In the genomic region with DNA sequence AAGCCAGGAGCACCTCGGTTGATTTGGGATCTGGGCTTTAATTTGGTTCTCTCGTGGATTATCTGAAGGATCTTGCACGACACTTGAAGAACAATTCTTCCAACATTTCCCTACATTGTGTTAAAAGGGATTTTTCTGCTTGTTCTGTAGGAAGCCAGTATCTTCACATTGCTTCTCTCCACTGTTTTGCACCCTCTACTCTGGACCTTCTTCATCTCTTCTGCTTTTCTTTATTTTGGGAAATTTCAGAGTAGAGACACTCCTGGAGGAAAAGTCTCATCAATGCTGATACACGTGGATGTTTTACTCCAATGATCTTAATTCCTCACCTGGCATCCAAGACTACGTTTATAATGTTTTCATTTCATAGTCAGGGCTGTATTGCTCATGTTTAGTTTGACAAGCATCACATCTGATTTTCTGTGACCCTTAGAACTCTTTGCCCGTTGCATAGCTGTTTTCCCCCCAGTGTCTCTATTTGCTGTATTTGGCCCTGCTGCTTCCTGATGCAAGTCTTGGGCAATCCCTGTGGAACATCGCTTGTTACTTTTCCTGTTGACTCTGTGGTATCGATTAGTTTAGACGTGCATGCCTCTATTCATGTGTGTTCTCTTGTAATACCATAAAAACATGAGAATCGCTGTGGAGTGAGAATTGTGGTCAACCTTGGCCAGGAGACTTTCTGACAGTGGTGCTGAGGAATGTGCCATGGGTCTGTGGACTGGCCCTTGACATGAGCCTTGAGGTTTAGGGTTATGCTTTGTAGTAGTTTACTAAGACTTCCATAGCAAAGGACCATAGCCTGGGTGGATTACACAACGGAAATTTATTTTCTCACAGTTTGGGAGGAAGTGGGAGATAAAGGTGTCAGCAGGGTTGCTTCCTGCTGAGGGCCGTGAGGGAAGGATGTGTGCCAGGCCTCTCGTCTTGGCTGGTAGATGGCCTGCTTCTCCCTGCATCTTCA, we compare ENCODE assay signal across 1 cellular context.
TF ChIP-seq lines count a peak whose summit lies in the region.

No MANE protein-coding gene starts in this region.

TF ChIP-seq in GM12878, 131 proteins besides CTCF, POLR2A, EP300 and RAD21:
- TF ChIP-seq NBN (IDR thresholded peaks at IDR 0.05) (no peak), SMARCA5 (IDR thresholded peaks at IDR 0.05) (no peak), CBX3 (IDR thresholded peaks at IDR 0.05; ENCODE audit: borderline replicate concordance, low read depth) (no peak), SPI1 (IDR thresholded peaks at IDR 0.05; ENCODE audit: borderline replicate concordance, insufficient read depth, low read depth, low read length) (peak; percentile 22; the same call in 1 of the 2 replicates), FOS (IDR thresholded peaks at IDR 0.05; ENCODE audit: borderline replicate concordance, extremely low read depth, insufficient read length) (no peak)
